Comparison of ENCODE assay signal across 31 cellular contexts in the genomic region with DNA sequence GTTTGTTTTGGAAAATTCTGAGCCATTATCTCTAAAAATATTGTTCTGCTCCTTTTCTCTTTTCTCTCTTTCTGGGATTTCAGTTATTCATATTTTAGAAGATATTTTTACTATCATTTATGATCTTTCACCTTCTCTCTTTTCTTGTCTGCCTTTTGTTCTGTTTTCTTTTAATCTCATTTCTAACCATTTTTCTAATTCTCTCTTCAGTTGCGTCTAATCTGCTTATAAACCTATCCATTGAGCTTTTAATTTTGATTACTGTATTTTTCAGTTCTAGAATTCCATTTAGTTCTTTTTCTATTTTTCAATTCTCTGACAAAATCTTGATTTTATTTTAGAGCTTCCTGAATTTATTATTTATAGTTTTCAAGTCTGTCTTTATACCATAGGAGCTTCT. TPM values are rescaled to one million over a fixed set of nuclear protein-coding genes. Genes with fewer than 3 reads are reported as not detected.
"Had no signal": no experiment of that assay in that cellular context is flagged by ENCODE, and none has a peak within 500 bp of the region (broad histone marks: within the 10 kb centered on the region; RNA-seq: fewer than 3 reads in every experiment).

No MANE protein-coding gene starts in this region.

- FAIRE-seq: urothelium cell line had no signal

- H3K27ac ChIP-seq: stomach, suprapubic skin, testis, thoracic aorta, thyroid gland, tibial artery, tibial nerve, transverse colon, upper lobe of left lung, upper lobe of right lung, uterus, vagina had no signal

- H3K9me3 ChIP-seq: stomach, suprapubic skin, testis, thoracic aorta, thyroid gland, transverse colon, upper lobe of left lung, uterus, vagina had no signal

- ATAC-seq: stimulated activated effector memory CD8-positive, alpha-beta T cell treated with anti-CD3 and anti-CD28 coated beads, Interleukin-12 subunit alpha, Interleukin-12 subunit beta, amount 100 ng/mL, for 72 hours; stimulated activated memory B cell treated with anti-CD40 and anti-IgM and Interleukin-4, amounts not matched to agents 10 μg/mL and 1 μg/mL and 100 μg/mL, for 72 hours; stimulated activated naive B cell treated with anti-CD40 and anti-IgM and Interleukin-4, amounts not matched to agents 10 μg/mL and 1 μg/mL and 100 μg/mL, for 72 hours; stimulated activated naive CD8-positive, alpha-beta T cell treated with anti-CD3 and anti-CD28 coated beads, Interleukin-15, amount 100 ng/mL, for 72 hours; stimulated activated naive CD8-positive, alpha-beta T cell treated with anti-CD3 and anti-CD28 coated beads, Interleukin-15, Interleukin-2, amounts not matched to agents 100 U/mL and 50 U/mL, for 24 hours; upper lobe of right lung had no signal

- H3K27me3 ChIP-seq: stomach, suprapubic skin, testis, thyroid gland, tibial artery, tibial nerve, transverse colon, upper lobe of left lung, upper lobe of right lung, uterus, vagina had no signal

- H3K4me1 ChIP-seq: suprapubic skin, thyroid gland, tibial nerve, transverse colon, upper lobe of left lung, upper lobe of right lung, uterus, vagina had no signal

- H3K36me3 ChIP-seq: stomach, suprapubic skin, thoracic aorta, thyroid gland, tibial artery, transverse colon, upper lobe of left lung, upper lobe of right lung, uterus had no signal

- H3K4me3 ChIP-seq: stomach, suprapubic skin, testis, thoracic aorta, thyroid gland, tibial artery, tibial nerve, transverse colon, upper lobe of left lung, upper lobe of right lung, uterus, vagina had no signal

- DNase-seq: stimulated activated CD4-positive, alpha-beta T cell treated with anti-CD3 and anti-CD28 coated beads, Interleukin-2, amount 100 ng/mL, for 48 hours; stimulated activated CD4-positive, alpha-beta T cell treated with anti-CD3 and anti-CD28 coated beads, Interleukin-4, amount 100 ng/mL, for 1 hour; stimulated activated CD4-positive, alpha-beta T cell treated with anti-CD3 and anti-CD28 coated beads, Interleukin-4, amount 100 ng/mL, for 24 hours; stimulated activated CD4-positive, alpha-beta T cell treated with anti-CD3 and anti-CD28 coated beads, Interleukin-4, amount 100 ng/mL, for 4 hours; stimulated activated CD8-positive, alpha-beta memory T cell treated with anti-CD3 and anti-CD28 coated beads, Interleukin-4, amount 100 ng/mL, for 48 hours; stimulated activated naive B cell treated with anti-CD40 and anti-IgM and Interleukin-4, amounts not matched to agents 10 μg/mL and 1 μg/mL and 100 μg/mL, for 72 hours; stimulated activated naive CD4-positive, alpha-beta T cell; stimulated activated naive CD4-positive, alpha-beta T cell treated with Interleukin-2 at 50 U/mL for 16 hours; stimulated activated naive CD8-positive, alpha-beta T cell treated with anti-CD3 and anti-CD28 coated beads, Interleukin-15, amount 100 ng/mL, for 72 hours; stimulated activated naive CD8-positive, alpha-beta T cell treated with anti-CD3 and anti-CD28 coated beads, Interleukin-15, Interleukin-2, amounts not matched to agents 100 U/mL and 50 U/mL, for 24 hours; stomach; substantia nigra; testis; thyroid gland; tibial artery; transverse colon; trophoblast cell; upper lobe of left lung; upper lobe of right lung; uterus had no signal

RNA-seq across cellular contexts. Expression of a gene that starts 42.2 kb away (rescaled TPM):
- total RNA-seq: subcutaneous adipose tissue, suprapubic skin, temporal lobe, transverse colon, ureter, vagina had no signal
- polyA plus RNA-seq: stomach, urinary bladder had no signal
